1 cellular context compared by ENCODE assay signal in the genomic region with DNA sequence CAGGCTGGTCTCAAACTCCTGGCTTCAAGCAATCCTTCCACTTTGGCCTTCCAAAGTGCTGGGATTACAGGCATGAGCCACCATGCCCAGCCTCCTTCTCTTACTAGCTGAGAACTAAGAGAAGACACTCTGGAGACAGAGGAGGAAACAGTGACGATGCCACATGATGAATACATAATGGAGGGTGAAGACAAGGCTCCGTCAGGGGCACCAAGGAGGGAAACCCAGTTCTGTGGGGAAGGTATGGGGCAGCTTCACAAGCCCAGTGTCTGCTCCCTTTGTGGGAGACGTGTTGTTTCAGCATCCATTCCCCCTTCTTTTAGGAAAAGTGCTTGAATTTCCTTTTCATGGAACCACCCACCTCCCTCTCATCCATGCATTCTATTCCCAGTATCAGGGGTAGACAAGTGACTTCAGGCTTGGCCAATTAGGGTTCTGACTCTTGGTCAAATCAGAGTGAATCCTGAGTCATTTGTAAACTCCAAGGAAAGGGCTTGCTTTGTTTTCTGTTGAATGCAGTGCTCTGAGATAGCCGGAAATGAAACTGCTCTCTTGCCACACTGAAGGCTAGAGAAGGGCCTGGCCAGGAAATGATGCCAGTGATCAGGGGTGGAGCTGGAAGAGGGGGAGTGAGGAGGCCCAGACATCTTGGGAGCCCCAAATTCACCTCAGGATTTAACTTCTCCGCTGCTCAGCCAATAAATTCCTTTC.
TF ChIP-seq lines count a peak whose summit lies in the region.

No MANE protein-coding gene starts in this region.

TF ChIP-seq in SK-N-SH treated with all-trans-retinoic acid at 6 μM for 48 hours, 23 proteins besides CTCF, POLR2A, EP300 and RAD21 (continued from another document):
- TF ChIP-seq, protein P1, sequence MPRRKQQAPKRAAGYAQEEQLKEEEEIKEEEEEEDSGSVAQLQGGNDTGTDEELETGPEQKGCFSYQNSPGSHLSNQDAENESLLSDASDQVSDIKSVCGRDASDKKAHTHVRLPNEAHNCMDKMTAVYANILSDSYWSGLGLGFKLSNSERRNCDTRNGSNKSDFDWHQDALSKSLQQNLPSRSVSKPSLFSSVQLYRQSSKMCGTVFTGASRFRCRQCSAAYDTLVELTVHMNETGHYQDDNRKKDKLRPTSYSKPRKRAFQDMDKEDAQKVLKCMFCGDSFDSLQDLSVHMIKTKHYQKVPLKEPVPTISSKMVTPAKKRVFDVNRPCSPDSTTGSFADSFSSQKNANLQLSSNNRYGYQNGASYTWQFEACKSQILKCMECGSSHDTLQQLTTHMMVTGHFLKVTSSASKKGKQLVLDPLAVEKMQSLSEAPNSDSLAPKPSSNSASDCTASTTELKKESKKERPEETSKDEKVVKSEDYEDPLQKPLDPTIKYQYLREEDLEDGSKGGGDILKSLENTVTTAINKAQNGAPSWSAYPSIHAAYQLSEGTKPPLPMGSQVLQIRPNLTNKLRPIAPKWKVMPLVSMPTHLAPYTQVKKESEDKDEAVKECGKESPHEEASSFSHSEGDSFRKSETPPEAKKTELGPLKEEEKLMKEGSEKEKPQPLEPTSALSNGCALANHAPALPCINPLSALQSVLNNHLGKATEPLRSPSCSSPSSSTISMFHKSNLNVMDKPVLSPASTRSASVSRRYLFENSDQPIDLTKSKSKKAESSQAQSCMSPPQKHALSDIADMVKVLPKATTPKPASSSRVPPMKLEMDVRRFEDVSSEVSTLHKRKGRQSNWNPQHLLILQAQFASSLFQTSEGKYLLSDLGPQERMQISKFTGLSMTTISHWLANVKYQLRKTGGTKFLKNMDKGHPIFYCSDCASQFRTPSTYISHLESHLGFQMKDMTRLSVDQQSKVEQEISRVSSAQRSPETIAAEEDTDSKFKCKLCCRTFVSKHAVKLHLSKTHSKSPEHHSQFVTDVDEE (CRISPR knock-in tag; IDR thresholded peaks at IDR 0.05), result no peak
- TF ChIP-seq ISL1 (CRISPR knock-in tag; IDR thresholded peaks at IDR 0.05) (no peak), RARB (CRISPR knock-in tag; IDR thresholded peaks at IDR 0.05) (no peak)
